1 cellular context compared by ENCODE assay signal in the genomic region with DNA sequence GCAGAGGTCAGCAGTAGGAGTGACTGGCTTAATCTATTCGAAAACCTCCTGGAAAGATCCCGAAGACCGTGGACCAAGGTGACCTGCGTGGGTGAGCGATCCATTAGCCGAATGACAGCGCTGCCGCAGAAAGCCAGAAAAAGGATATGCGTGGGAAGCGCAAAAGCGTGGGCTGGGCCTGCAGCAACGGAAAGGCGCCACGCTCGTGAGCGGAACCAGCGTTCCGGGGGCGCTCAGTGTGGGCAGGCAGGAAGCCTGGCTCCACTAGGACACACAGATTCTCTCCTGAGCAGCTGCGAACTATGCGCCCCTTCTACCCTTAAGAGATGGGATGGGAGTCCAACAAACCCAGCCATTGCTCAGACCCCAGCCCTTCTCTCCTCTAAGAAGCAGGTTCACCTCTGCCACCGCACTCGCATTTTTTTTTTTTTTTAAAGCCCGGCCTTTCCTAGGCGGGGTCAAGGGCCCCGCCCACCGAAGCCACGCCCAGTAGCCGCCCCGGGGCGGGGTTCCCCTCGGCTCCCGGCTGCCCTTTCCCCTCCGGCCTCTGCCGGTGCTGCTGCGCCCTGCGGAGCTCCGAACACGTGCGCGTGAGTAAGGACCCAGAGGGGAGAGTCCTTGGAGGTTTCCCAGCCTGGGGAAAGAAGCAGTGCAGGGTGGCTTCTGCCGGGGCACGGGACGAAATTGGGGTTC.
TF ChIP-seq lines count a peak whose summit lies in the region.

No MANE protein-coding gene starts in this region.

TF ChIP-seq in HEK293, 187 proteins besides CTCF, POLR2A, EP300 and RAD21 (continued from another document and continues in another):
- TF ChIP-seq ZNF639 (tag by site-specific recombination; IDR thresholded peaks at IDR 0.05) = peak; percentile 42; the same call in 1 of the 2 replicates
- TF ChIP-seq, protein P1, sequence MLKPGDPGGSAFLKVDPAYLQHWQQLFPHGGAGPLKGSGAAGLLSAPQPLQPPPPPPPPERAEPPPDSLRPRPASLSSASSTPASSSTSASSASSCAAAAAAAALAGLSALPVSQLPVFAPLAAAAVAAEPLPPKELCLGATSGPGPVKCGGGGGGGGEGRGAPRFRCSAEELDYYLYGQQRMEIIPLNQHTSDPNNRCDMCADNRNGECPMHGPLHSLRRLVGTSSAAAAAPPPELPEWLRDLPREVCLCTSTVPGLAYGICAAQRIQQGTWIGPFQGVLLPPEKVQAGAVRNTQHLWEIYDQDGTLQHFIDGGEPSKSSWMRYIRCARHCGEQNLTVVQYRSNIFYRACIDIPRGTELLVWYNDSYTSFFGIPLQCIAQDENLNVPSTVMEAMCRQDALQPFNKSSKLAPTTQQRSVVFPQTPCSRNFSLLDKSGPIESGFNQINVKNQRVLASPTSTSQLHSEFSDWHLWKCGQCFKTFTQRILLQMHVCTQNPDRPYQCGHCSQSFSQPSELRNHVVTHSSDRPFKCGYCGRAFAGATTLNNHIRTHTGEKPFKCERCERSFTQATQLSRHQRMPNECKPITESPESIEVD (tag by site-specific recombination; IDR thresholded peaks at IDR 0.05) = no peak
- TF ChIP-seq ZFP3 (tag by site-specific recombination; IDR thresholded peaks at IDR 0.05; ENCODE audit: low read depth) = no peak
- peak; percentile 100 for TF ChIP-seq KLF8 (tag by site-specific recombination; IDR thresholded peaks at IDR 0.05)
- TF ChIP-seq PRDM1 (tag by site-specific recombination; IDR thresholded peaks at IDR 0.05) = peak; percentile 39
- TF ChIP-seq BCL11A (tag by site-specific recombination; IDR thresholded peaks at IDR 0.05; ENCODE audit: low read depth) = peak; percentile 56; the same call in 1 of the 2 replicates
- no peak for TF ChIP-seq ZNF280D (tag by site-specific recombination; IDR thresholded peaks at IDR 0.05)
- peak; percentile 51; the same call in 1 of the 2 replicates for TF ChIP-seq ZNF423 (tag by site-specific recombination; IDR thresholded peaks at IDR 0.05)
- TF ChIP-seq PATZ1 (tag by site-specific recombination; IDR thresholded peaks at IDR 0.05) = peak; percentile 77
- no peak for TF ChIP-seq ZNF549 (tag by site-specific recombination; IDR thresholded peaks at IDR 0.05)
- TF ChIP-seq ZNF48 (tag by site-specific recombination; IDR thresholded peaks at IDR 0.05) = no peak
- TF ChIP-seq, protein P2, sequence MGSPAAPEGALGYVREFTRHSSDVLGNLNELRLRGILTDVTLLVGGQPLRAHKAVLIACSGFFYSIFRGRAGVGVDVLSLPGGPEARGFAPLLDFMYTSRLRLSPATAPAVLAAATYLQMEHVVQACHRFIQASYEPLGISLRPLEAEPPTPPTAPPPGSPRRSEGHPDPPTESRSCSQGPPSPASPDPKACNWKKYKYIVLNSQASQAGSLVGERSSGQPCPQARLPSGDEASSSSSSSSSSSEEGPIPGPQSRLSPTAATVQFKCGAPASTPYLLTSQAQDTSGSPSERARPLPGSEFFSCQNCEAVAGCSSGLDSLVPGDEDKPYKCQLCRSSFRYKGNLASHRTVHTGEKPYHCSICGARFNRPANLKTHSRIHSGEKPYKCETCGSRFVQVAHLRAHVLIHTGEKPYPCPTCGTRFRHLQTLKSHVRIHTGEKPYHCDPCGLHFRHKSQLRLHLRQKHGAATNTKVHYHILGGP (tag by site-specific recombination; IDR thresholded peaks at IDR 0.05) = no peak
- no peak for TF ChIP-seq ZNF529 (tag by site-specific recombination; IDR thresholded peaks at IDR 0.05; ENCODE audit: insufficient replicate concordance)
- TF ChIP-seq ZNF580 (tag by site-specific recombination; IDR thresholded peaks at IDR 0.05) = no peak; the same call in 1 of the 2 replicates
- TF ChIP-seq, protein P3, sequence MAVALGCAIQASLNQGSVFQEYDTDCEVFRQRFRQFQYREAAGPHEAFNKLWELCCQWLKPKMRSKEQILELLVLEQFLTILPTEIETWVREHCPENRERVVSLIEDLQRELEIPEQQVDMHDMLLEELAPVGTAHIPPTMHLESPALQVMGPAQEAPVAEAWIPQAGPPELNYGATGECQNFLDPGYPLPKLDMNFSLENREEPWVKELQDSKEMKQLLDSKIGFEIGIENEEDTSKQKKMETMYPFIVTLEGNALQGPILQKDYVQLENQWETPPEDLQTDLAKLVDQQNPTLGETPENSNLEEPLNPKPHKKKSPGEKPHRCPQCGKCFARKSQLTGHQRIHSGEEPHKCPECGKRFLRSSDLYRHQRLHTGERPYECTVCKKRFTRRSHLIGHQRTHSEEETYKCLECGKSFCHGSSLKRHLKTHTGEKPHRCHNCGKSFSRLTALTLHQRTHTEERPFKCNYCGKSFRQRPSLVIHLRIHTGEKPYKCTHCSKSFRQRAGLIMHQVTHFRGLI (tag by site-specific recombination; IDR thresholded peaks at IDR 0.05) = 0 out of 2 replicates have a peak, but pooled peaks have one; percentile 10
- TF ChIP-seq ZNF404 (tag by site-specific recombination; IDR thresholded peaks at IDR 0.05) = no peak
- peak; percentile 82 for TF ChIP-seq ZNF2 (tag by site-specific recombination; IDR thresholded peaks at IDR 0.05)
- no peak for TF ChIP-seq ZNF266 (tag by site-specific recombination; IDR thresholded peaks at IDR 0.05; ENCODE audit: low read depth)
- no peak; the same call in 1 of the 2 replicates for TF ChIP-seq ZFP37 (tag by site-specific recombination; IDR thresholded peaks at IDR 0.05)
- no peak for TF ChIP-seq ZNF416 (tag by site-specific recombination; IDR thresholded peaks at IDR 0.05)
- TF ChIP-seq ZNF518A (tag by site-specific recombination; conservative IDR thresholded peaks at IDR 0.05; ENCODE audit: low read depth) = no peak
- no peak for TF ChIP-seq ZNF510 (tag by site-specific recombination; IDR thresholded peaks at IDR 0.05; ENCODE audit: insufficient replicate concordance)
- peak; percentile 95 for TF ChIP-seq KLF10 (tag by site-specific recombination; IDR thresholded peaks at IDR 0.05)
- peak; percentile 100 for TF ChIP-seq ZBTB17 (tag by site-specific recombination; IDR thresholded peaks at IDR 0.05)
- no peak for TF ChIP-seq ZNF114 (tag by site-specific recombination; IDR thresholded peaks at IDR 0.05)
- TF ChIP-seq SP2 (tag by site-specific recombination; IDR thresholded peaks at IDR 0.05) = peak; percentile 89
- no peak for TF ChIP-seq ZNF596 (tag by site-specific recombination; IDR thresholded peaks at IDR 0.05)
- TF ChIP-seq, protein P4, sequence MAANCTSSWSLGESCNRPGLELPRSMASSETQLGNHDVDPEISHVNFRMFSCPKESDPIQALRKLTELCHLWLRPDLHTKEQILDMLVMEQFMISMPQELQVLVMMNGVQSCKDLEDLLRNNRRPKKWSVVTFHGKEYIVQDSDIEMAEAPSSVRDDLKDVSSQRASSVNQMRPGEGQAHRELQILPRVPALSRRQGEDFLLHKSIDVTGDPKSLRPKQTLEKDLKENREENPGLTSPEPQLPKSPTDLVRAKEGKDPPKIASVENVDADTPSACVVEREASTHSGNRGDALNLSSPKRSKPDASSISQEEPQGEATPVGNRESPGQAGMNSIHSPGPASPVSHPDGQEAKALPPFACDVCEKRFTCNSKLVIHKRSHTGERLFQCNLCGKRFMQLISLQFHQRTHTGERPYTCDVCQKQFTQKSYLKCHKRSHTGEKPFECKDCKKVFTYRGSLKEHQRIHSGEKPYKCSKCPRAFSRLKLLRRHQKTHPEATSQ (tag by site-specific recombination; IDR thresholded peaks at IDR 0.05) = no peak
- TF ChIP-seq KLF1 (tag by site-specific recombination; IDR thresholded peaks at IDR 0.05) = peak; percentile 96
- peak; percentile 98 for TF ChIP-seq KLF9 (tag by site-specific recombination; IDR thresholded peaks at IDR 0.05; ENCODE audit: low read depth)
- peak; percentile 26; the same call in 1 of the 2 replicates for TF ChIP-seq ZSCAN23 (tag by site-specific recombination; IDR thresholded peaks at IDR 0.05)
- TF ChIP-seq ZBTB44 (tag by site-specific recombination; IDR thresholded peaks at IDR 0.05) = peak; percentile 40; the same call in 1 of the 2 replicates
- TF ChIP-seq ZNF600 (tag by site-specific recombination; IDR thresholded peaks at IDR 0.05) = peak; percentile 71
- no peak for TF ChIP-seq ZNF747 (tag by site-specific recombination; IDR thresholded peaks at IDR 0.05)
- no peak for TF ChIP-seq ZNF777 (tag by site-specific recombination; IDR thresholded peaks at IDR 0.05; ENCODE audit: borderline replicate concordance)
